Comparison of ENCODE assay signal across 12 cellular contexts in the genomic region with DNA sequence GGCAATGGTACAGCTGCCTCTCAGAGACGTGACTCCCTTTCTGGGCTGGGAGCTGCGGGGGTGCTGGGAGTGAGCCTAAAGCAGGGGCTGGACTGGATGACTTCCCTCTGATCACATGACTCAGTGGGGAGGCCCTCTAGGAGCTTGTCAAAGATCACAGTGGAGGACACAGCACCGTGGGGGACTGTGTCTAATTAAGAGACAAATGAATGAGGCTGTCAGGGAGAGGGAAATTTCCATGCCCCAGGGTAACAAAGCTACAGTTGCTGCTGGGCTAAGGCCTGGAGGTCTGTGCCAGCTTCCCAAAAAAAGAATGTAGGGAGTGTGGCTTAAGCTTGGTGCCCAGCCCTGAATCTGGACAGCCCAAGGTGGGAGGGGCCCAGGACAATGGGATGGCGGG.
DNase-seq lines count a peak whose midpoint lies in the region; ATAC-seq and TF ChIP-seq lines count a peak whose summit lies in the region.
"Had no signal": no experiment of that assay in that cellular context is flagged by ENCODE, and none has a peak within 500 bp of the region (broad histone marks: within the 10 kb centered on the region; RNA-seq: fewer than 3 reads in every experiment).

No MANE protein-coding gene starts in this region.

- 48% methylated on average over 4 of the region's 4 CpGs for WGBS in sigmoid colon, 2 donors

- no peak for TF ChIP-seq EP300 in sigmoid colon (IDR thresholded peaks at IDR 0.05)

- 0 out of 2 replicates have a peak, but pooled peaks cover 4% of the 10 kb centered on the region for H3K9me3 ChIP-seq in MG63
- no peaks in the 10 kb centered on the region for H3K9me3 ChIP-seq in right atrium auricular region
- no peaks in the 10 kb centered on the region for H3K9me3 ChIP-seq in sigmoid colon
- H3K9me3 ChIP-seq: upper lobe of left lung had no signal

- no peaks in the 10 kb centered on the region for H3K36me3 ChIP-seq in MG63
- no peaks in the 10 kb centered on the region for H3K36me3 ChIP-seq in right atrium auricular region
- H3K36me3 ChIP-seq in sigmoid colon = no peaks in the 10 kb centered on the region
- H3K36me3 ChIP-seq: upper lobe of left lung had no signal

- peak; percentile 88 for DNase-seq in MG63
- peak in 54 of 58 donors; percentile 12 to 90 (median 69) for DNase-seq in anterior cingulate cortex (lab: John Stamatoyannopoulos, UW)
- peak; percentile 63 for DNase-seq in right atrium auricular region (ENCODE audit: low spot score)
- DNase-seq in sigmoid colon = peak; percentile 69
- no peak for DNase-seq in 8988T
- no peak for DNase-seq in activated CD4-positive, alpha-beta T cell treated with anti-CD3 and anti-CD28 coated beads for 1 hour
- no peak for DNase-seq in activated gamma-delta T cell treated with Interleukin-2 at 50 U/mL for 16 hours
- DNase-seq: activated CD4-positive, CD25-positive, alpha-beta regulatory T cell treated with anti-CD3 and anti-CD28 coated beads, Interleukin-2, amount 50 U/mL, for 72 hours; central memory CD4-positive, alpha-beta T cell; NCI-H524; upper lobe of left lung had no signal

- H3K27ac ChIP-seq in right atrium auricular region (peak overlapping the region; percentile 19 to 20), sigmoid colon (peak overlapping the region in 2 of 4 donors; percentile 32 to 35)

- no peak for ATAC-seq in HG03354 (IDR thresholded peaks at IDR 0.05; ENCODE audit: poor library complexity, severe bottlenecking, unreplicated experiment)

- H3K4me1 ChIP-seq in right atrium auricular region (peaks cover 0 to 46% of the 10 kb centered on the region in 2 donors), sigmoid colon (peaks cover 0 to 31% (median 25%) of the 10 kb centered on the region in 4 donors)

- intact Hi-C loops in sigmoid colon (cut with DNase I) = no loop called here

- no peak overlapping the region for H3K4me3 ChIP-seq in MG63
- H3K4me3 ChIP-seq in right atrium auricular region = no peak overlapping the region
- no peak overlapping the region for H3K4me3 ChIP-seq in sigmoid colon
- H3K4me3 ChIP-seq: upper lobe of left lung had no signal

- TF ChIP-seq CTCF in right atrium auricular region (IDR thresholded peaks at IDR 0.05) = no peak
- TF ChIP-seq CTCF in sigmoid colon (IDR thresholded peaks at IDR 0.05) = no peak

- TF ChIP-seq POLR2A in sigmoid colon (IDR thresholded peaks at IDR 0.05) = no peak

- no peaks in the 10 kb centered on the region for H3K27me3 ChIP-seq in MG63
- H3K27me3 ChIP-seq in right atrium auricular region = no peaks in the 10 kb centered on the region
- no peaks in the 10 kb centered on the region for H3K27me3 ChIP-seq in sigmoid colon
- H3K27me3 ChIP-seq: upper lobe of left lung had no signal

Comparison
In these comparisons a context has a peak if more than half of its experiments do, and no peak if none do; other contexts are left out.
1. DNase-seq: peak in MG63 (single experiment), anterior cingulate cortex (54 of 58), right atrium auricular region (single experiment) and sigmoid colon (single experiment); none in 8988T (single experiment), activated CD4-positive, alpha-beta T cell treated with anti-CD3 and anti-CD28 coated beads for 1 hour (single experiment) and activated gamma-delta T cell treated with Interleukin-2 at 50 U/mL for 16 hours (single experiment).